ENCODE assay signal across 1 cellular context in genomic region chr6:137921823-137922222, GRCh38.
TF ChIP-seq lines count a peak whose summit lies in the region.

No MANE protein-coding gene starts in this region.

TF ChIP-seq in GM23338, 12 proteins besides CTCF, POLR2A, EP300 and RAD21 (continued from another document):
- TF ChIP-seq REST (IDR thresholded peaks at IDR 0.05; ENCODE audit: unreplicated experiment) (no peak), STAT1 (IDR thresholded peaks at IDR 0.05; ENCODE audit: unreplicated experiment) (no peak), NANOG (IDR thresholded peaks at IDR 0.05; ENCODE audit: borderline replicate concordance) (no peak), ZNF331 (CRISPR knock-in tag; IDR thresholded peaks at IDR 0.05; ENCODE audit: low read depth) (no peak), EZH2 (IDR thresholded peaks at IDR 0.05; ENCODE audit: low read depth, unreplicated experiment) (no peak), ZNF114 (CRISPR knock-in tag; IDR thresholded peaks at IDR 0.05) (no peak), POLR2AphosphoS5 (IDR thresholded peaks at IDR 0.05; ENCODE audit: low read depth) (no peak), EZH2phosphoT487 (IDR thresholded peaks at IDR 0.05; ENCODE audit: unreplicated experiment) (no peak), ZNF462 (CRISPR knock-in tag; IDR thresholded peaks at IDR 0.05) (no peak), ETS1 (IDR thresholded peaks at IDR 0.05) (no peak)
TF ChIP-seq in GM23338: peak in this region for 0.
